8 cellular contexts compared by ENCODE assay signal in the genomic region with DNA sequence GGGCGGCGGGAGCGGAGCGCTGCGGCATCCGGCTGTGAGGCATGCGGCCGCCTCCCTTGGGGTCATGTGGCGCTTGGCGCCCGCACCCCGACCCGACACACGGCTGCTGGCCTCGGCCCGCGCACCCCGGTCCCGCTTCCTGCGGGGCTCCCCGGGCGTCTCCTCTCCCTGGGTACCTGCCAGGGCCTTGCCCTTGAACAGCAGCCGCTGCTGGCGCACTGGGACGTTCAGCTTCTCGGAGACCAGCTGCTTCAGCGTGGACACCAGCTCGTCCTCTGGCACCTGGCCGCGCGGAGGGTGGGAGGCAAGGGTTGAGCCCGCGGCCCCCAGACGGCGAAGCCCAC. TPM values are rescaled to one million over a fixed set of nuclear protein-coding genes. Genes with fewer than 3 reads are reported as not detected.
DNase-seq lines count a peak whose midpoint lies in the region; ATAC-seq and TF ChIP-seq lines count a peak whose summit lies in the region.

No MANE protein-coding gene starts in this region.

- no peaks in the 10 kb centered on the region for H3K9me3 ChIP-seq in gastrocnemius medialis

- no peaks in the 10 kb centered on the region for H3K27me3 ChIP-seq in gastrocnemius medialis

- H3K4me3 Mint-ChIP-seq in activated T-helper 2 cell treated with anti-CD3 and anti-CD28 coated beads, Interferon-gamma antibody, Interleukin-2, Interleukin-4, amounts not matched to agents 10 μg/mL and 5 μg/mL and 100 μg/mL, durations not matched to agents 14 hours and 24 hours and 36 hours (ENCODE audit: low read depth) = peak overlapping the region; percentile 21

- TF ChIP-seq POLR2A in gastrocnemius medialis (IDR thresholded peaks at IDR 0.05) = no peak

- H3K27ac ChIP-seq in gastrocnemius medialis = peak overlapping the region; percentile 81 to 91 (median 85)

- peaks cover 31% of the 10 kb centered on the region for H3K36me3 Mint-ChIP-seq in activated T-helper 2 cell treated with anti-CD3 and anti-CD28 coated beads, Interferon-gamma antibody, Interleukin-2, Interleukin-4, amounts not matched to agents 10 μg/mL and 5 μg/mL and 100 μg/mL, durations not matched to agents 14 hours and 24 hours and 36 hours (ENCODE audit: low read depth)

- no peaks in the 10 kb centered on the region for H3K36me3 ChIP-seq in gastrocnemius medialis

- H3K27ac Mint-ChIP-seq in activated T-helper 2 cell treated with anti-CD3 and anti-CD28 coated beads, Interferon-gamma antibody, Interleukin-2, Interleukin-4, amounts not matched to agents 10 μg/mL and 5 μg/mL and 100 μg/mL, durations not matched to agents 14 hours and 24 hours and 36 hours = no peak overlapping the region

- intact Hi-C loops in activated T-helper 2 cell treated with anti-CD3 and anti-CD28 coated beads, Interferon-gamma antibody, Interleukin-2, Interleukin-4, amounts not matched to agents 10 μg/mL and 5 μg/mL and 100 μg/mL, durations not matched to agents 14 hours and 24 hours and 36 hours (cut with micrococcal nuclease) = loop anchor here (5.0 kb wide), 1 partner anchor 46 kb away; no protein-coding TSS in a partner anchor
- intact Hi-C loops in left cardiac atrium (cut with DNase I) = no loop called here
- intact Hi-C loops in gastrocnemius medialis (cut with DNase I; ENCODE audit: low total_unique reads) = loop anchor here (5.0 kb wide), 2 partner anchors 74 to 89 kb away; partner anchors contain the start of genes RPL10 and TAFAZZIN

- in situ Hi-C loops in ACHN (cut with HindIII; ENCODE audit: low pct_ligation_motif_present, low pct_unique_long_range_greater_than_20kb, low sequenced_read_pairs) (no loop called here), gastrocnemius medialis (cut with MboI; ENCODE audit: low sequenced_read_pairs in 4 of 4) (no loop called here)

- H3K4me3 ChIP-seq in gastrocnemius medialis = peak overlapping the region; percentile 55 to 67 (median 64)

- no peak for TF ChIP-seq CTCF in gastrocnemius medialis (IDR thresholded peaks at IDR 0.05 in 4 of 5, conservative IDR thresholded peaks at IDR 0.05 in 1 of 5)

- ATAC-seq in HG03442 (IDR thresholded peaks at IDR 0.05; ENCODE audit: unreplicated experiment) (peak; percentile 7), left cardiac atrium (no peak), gastrocnemius medialis (peak; percentile 8 to 14), GM19023 (IDR thresholded peaks at IDR 0.05; ENCODE audit: unreplicated experiment) (no peak), HG03159 (IDR thresholded peaks at IDR 0.05; ENCODE audit: unreplicated experiment) (no peak), GM18870 (IDR thresholded peaks at IDR 0.05; ENCODE audit: unreplicated experiment) (no peak)

- peaks cover 17 to 32% of the 10 kb centered on the region in 2 donors for H3K4me1 ChIP-seq in gastrocnemius medialis

- peak; percentile 1 for DNase-seq in ACHN
- DNase-seq in activated T-helper 2 cell treated with anti-CD3 and anti-CD28 coated beads, Interferon-gamma antibody, Interleukin-2, Interleukin-4, amounts not matched to agents 10 μg/mL and 5 μg/mL and 100 μg/mL, durations not matched to agents 14 hours and 24 hours and 36 hours (ENCODE audit: low spot score) = peak; percentile 29
- DNase-seq in left cardiac atrium = peak; percentile 48
- peak; percentile 8 to 43 for DNase-seq in gastrocnemius medialis

- H3K27me3 Mint-ChIP-seq in activated T-helper 2 cell treated with anti-CD3 and anti-CD28 coated beads, Interferon-gamma antibody, Interleukin-2, Interleukin-4, amounts not matched to agents 10 μg/mL and 5 μg/mL and 100 μg/mL, durations not matched to agents 14 hours and 24 hours and 36 hours (ENCODE audit: low read depth) = no peaks in the 10 kb centered on the region

- no peaks in the 10 kb centered on the region for H3K9me3 Mint-ChIP-seq in activated T-helper 2 cell treated with anti-CD3 and anti-CD28 coated beads, Interferon-gamma antibody, Interleukin-2, Interleukin-4, amounts not matched to agents 10 μg/mL and 5 μg/mL and 100 μg/mL, durations not matched to agents 14 hours and 24 hours and 36 hours

- H3K4me1 Mint-ChIP-seq in activated T-helper 2 cell treated with anti-CD3 and anti-CD28 coated beads, Interferon-gamma antibody, Interleukin-2, Interleukin-4, amounts not matched to agents 10 μg/mL and 5 μg/mL and 100 μg/mL, durations not matched to agents 14 hours and 24 hours and 36 hours (ENCODE audit: low read depth) = peaks cover 15% of the 10 kb centered on the region

RNA-seq across cellular contexts. Expression of gene UBL4A, which starts 0.4 kb away (rescaled TPM):
- total RNA-seq in activated T-helper 2 cell treated with anti-CD3 and anti-CD28 coated beads, Interferon-gamma antibody, Interleukin-2, Interleukin-4, amounts not matched to agents 10 μg/mL and 5 μg/mL and 100 μg/mL, durations not matched to agents 14 hours and 24 hours and 36 hours = 55.5 and 56.1 TPM in 2 replicates
- total RNA-seq in left cardiac atrium = 10 to 100 TPM; 44.4 to 48.4 TPM
- total RNA-seq in gastrocnemius medialis = 100 to 1,000 TPM in 1 of 4 donors, 10 to 100 TPM in 3; 54.6 to 116 (median 79.8) TPM

RNA-seq across cellular contexts. Expression of gene SLC10A3, which starts 4.4 kb away (rescaled TPM):
- total RNA-seq in activated T-helper 2 cell treated with anti-CD3 and anti-CD28 coated beads, Interferon-gamma antibody, Interleukin-2, Interleukin-4, amounts not matched to agents 10 μg/mL and 5 μg/mL and 100 μg/mL, durations not matched to agents 14 hours and 24 hours and 36 hours = 17.5 and 18.3 TPM in 2 replicates
- 10 to 100 TPM; 15.1 to 18.4 TPM for total RNA-seq in left cardiac atrium
- 10 to 100 TPM; 11.8 to 33.3 (median 21.0) TPM for total RNA-seq in gastrocnemius medialis

RNA-seq across cellular contexts. Expression of gene LAGE3, which starts 6.9 kb away (rescaled TPM):
- total RNA-seq in activated T-helper 2 cell treated with anti-CD3 and anti-CD28 coated beads, Interferon-gamma antibody, Interleukin-2, Interleukin-4, amounts not matched to agents 10 μg/mL and 5 μg/mL and 100 μg/mL, durations not matched to agents 14 hours and 24 hours and 36 hours = 49.4 and 51.7 TPM in 2 replicates
- total RNA-seq in left cardiac atrium = 10 to 100 TPM; 17.7 TPM
- 10 to 100 TPM; 26.0 to 72.5 (median 29.3) TPM for total RNA-seq in gastrocnemius medialis

RNA-seq across cellular contexts. Expression of gene PLXNA3, which starts 27.9 kb away (rescaled TPM):
- 62.1 and 62.5 TPM in 2 replicates for total RNA-seq in activated T-helper 2 cell treated with anti-CD3 and anti-CD28 coated beads, Interferon-gamma antibody, Interleukin-2, Interleukin-4, amounts not matched to agents 10 μg/mL and 5 μg/mL and 100 μg/mL, durations not matched to agents 14 hours and 24 hours and 36 hours
- total RNA-seq in left cardiac atrium (10 to 100 TPM; 24.0 to 28.1 TPM), gastrocnemius medialis (10 to 100 TPM in 1 of 4 donors, 1 to 10 TPM in 3; 1.2 to 10.7 (median 2.8) TPM)

RNA-seq across cellular contexts. Expression of gene FAM3A, which starts 30.0 kb away (rescaled TPM):
- total RNA-seq in activated T-helper 2 cell treated with anti-CD3 and anti-CD28 coated beads, Interferon-gamma antibody, Interleukin-2, Interleukin-4, amounts not matched to agents 10 μg/mL and 5 μg/mL and 100 μg/mL, durations not matched to agents 14 hours and 24 hours and 36 hours = 39.2 and 39.8 TPM in 2 replicates
- total RNA-seq in left cardiac atrium (10 to 100 TPM; 44.4 to 51.0 TPM), gastrocnemius medialis (10 to 100 TPM; 28.3 to 44.5 (median 37.8) TPM)

Comparison
In these comparisons a context has a peak if more than half of its experiments do, and no peak if none do; other contexts are left out.
1. ATAC-seq: peak in HG03442 (single experiment) and gastrocnemius medialis (2 of 2); none in left cardiac atrium (0 of 2), GM19023 (single experiment), HG03159 (single experiment) and GM18870 (single experiment).
2. intact Hi-C loops: an anchor here in activated T-helper 2 cell treated with anti-CD3 and anti-CD28 coated beads, Interferon-gamma antibody, Interleukin-2, Interleukin-4, amounts not matched to agents 10 μg/mL and 5 μg/mL and 100 μg/mL, durations not matched to agents 14 hours and 24 hours and 36 hours (5.0 kb wide) and gastrocnemius medialis (5.0 kb wide); none called in left cardiac atrium.
3. Peak in every context shown above with its lines, with median percentiles within 50 percentile points of each other: DNase-seq.